Comparison of ENCODE assay signal across 7 cellular contexts in the genomic region with DNA sequence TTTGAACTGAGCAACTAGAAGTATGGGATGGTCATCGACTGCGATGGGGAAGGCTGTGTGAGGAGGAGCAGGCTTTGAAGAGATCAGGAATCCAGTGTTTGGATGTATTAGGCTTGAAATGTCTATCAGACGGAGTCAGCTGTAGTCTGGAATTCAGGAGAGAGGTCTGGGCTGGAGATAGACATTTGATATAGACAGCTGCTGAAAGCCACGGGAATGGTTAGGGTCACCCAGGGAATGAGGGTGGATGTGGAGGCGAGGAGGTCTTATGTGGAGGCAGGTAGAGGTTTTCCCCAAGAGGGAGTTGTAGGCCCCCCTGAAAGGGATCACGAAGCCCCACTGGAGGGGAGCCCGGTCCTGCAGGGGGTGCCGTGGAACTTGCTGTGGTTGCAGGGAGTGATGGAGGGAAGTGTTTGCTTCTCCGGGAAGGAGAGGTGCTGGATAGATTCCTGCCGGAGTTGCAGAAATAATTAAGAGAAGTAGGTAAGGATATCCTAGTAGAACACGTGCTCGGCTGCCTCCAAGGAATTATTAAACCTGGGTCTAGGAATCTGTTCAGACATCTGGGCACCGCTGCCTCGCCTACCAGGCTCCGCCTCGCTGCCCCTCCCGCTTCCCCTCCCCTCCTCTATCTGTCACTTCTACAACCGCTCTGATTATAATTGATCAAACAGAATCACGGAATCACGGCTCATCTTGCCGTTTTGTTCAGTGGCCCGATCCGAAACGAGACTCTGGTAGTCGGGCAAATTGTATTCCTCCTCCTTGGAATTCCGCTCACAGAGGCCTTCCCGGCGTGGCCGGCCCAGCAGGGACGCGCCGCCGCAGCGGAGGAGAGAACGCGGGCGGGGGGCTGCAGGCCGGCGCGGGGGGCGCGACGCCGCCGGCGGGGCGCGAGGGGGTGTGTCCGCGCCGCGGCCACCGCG. TPM values are rescaled to one million over a fixed set of nuclear protein-coding genes. Genes with fewer than 3 reads are reported as not detected.
DNase-seq lines count a peak whose midpoint lies in the region; ATAC-seq and TF ChIP-seq lines count a peak whose summit lies in the region.

No MANE protein-coding gene starts in this region.

- peaks cover 57% of the 10 kb centered on the region for H3K27me3 ChIP-seq in H7 (ENCODE audit: control insufficient read depth, insufficient read depth, low read length)
- no peaks in the 10 kb centered on the region for H3K27me3 ChIP-seq in SJSA1 (replicated peaks)
- H3K27me3 ChIP-seq in gastroesophageal sphincter = peaks cover 12% of the 10 kb centered on the region

- H3K27ac ChIP-seq in SJSA1 (no peak overlapping the region), gastroesophageal sphincter (peak overlapping the region; percentile 52 to 97 (median 94)), skin epidermis (peak overlapping the region in 2 of 21 experiments; percentile 39 to 49)

- peak; percentile 3 for ATAC-seq in gastroesophageal sphincter
- ATAC-seq in GM19467 (IDR thresholded peaks at IDR 0.05; ENCODE audit: unreplicated experiment) = no peak

- peaks cover 25% of the 10 kb centered on the region for H3K4me1 ChIP-seq in SJSA1 (replicated peaks)
- peaks cover 3 to 41% (median 14%) of the 10 kb centered on the region in 3 donors for H3K4me1 ChIP-seq in gastroesophageal sphincter

- no peaks in the 10 kb centered on the region for H3K36me3 ChIP-seq in H7 (replicated peaks; ENCODE audit: control insufficient read depth, insufficient read depth, low read length)
- H3K36me3 ChIP-seq in SJSA1 = no peaks in the 10 kb centered on the region
- no peaks in the 10 kb centered on the region for H3K36me3 ChIP-seq in gastroesophageal sphincter

- 13 to 19% methylated on average over 15 to 21 of the region's 54 CpGs for WGBS in gastroesophageal sphincter (ENCODE audit: low coverage in 1 of 2), 2 donors

- H3K4me3 ChIP-seq in H7 (ENCODE audit: insufficient read depth, low read depth, low read length) (peak overlapping the region; percentile 44), SJSA1 (peak overlapping the region; percentile 74), gastroesophageal sphincter (peak overlapping the region; percentile 79 to 86), skin epidermis (peak overlapping the region; percentile 13 to 62 (median 25))

- no peaks in the 10 kb centered on the region for H3K9me3 ChIP-seq in SJSA1 (replicated peaks)
- no peaks in the 10 kb centered on the region for H3K9me3 ChIP-seq in gastroesophageal sphincter

- TF ChIP-seq CTCF in gastroesophageal sphincter (IDR thresholded peaks at IDR 0.05) = peak in 1 of 4 experiments; percentile 45

- TF ChIP-seq POLR2A in gastroesophageal sphincter (IDR thresholded peaks at IDR 0.05) = no peak

- DNase-seq in H7 (no peak), SJSA1 (ENCODE audit: low read depth in 1 of 2, low spot score in 2 of 2) (peak in 1 of 2 experiments; percentile 46), CD1c-positive myeloid dendritic cell (ENCODE audit: extremely low spot score) (no peak), NCI-H2081 (lab: John Stamatoyannopoulos, UW) (no peak)

- no peak for TF ChIP-seq EP300 in gastroesophageal sphincter (IDR thresholded peaks at IDR 0.05)

RNA-seq across cellular contexts. Expression of gene CACNA1C, which starts 0.8 kb away (rescaled TPM):
- 0.35 and 0.89 TPM in 2 replicates for total RNA-seq in H7 (2014; rRNA removed; shearing (Covaris generic))
- 6.1 and 17.0 TPM in 2 replicates for total RNA-seq in SJSA1 (2014; rRNA removed; shearing (Covaris generic))
- total RNA-seq in gastroesophageal sphincter = 10 to 100 TPM; 22.9 to 96.2 (median 41.4) TPM

RNA-seq across cellular contexts. Expression of gene DCP1B, which starts 47.7 kb away (rescaled TPM):
- 18.5 and 19.8 TPM in 2 replicates for total RNA-seq in H7 (2014; rRNA removed; shearing (Covaris generic))
- 15.4 and 17.8 TPM in 2 replicates for total RNA-seq in SJSA1 (2014; rRNA removed; shearing (Covaris generic))
- total RNA-seq in gastroesophageal sphincter = 10 to 100 TPM; 26.1 to 30.4 (median 27.9) TPM

Comparison
In these comparisons a context has a peak if more than half of its experiments do, and no peak if none do; other contexts are left out.
1. H3K4me3 ChIP-seq: peak in every context shown above with its lines; median percentile 82 in gastroesophageal sphincter; 74 in SJSA1; 44 in H7; 25 in skin epidermis.